ENCODE assay signal across 8 cellular contexts in the genomic region with DNA sequence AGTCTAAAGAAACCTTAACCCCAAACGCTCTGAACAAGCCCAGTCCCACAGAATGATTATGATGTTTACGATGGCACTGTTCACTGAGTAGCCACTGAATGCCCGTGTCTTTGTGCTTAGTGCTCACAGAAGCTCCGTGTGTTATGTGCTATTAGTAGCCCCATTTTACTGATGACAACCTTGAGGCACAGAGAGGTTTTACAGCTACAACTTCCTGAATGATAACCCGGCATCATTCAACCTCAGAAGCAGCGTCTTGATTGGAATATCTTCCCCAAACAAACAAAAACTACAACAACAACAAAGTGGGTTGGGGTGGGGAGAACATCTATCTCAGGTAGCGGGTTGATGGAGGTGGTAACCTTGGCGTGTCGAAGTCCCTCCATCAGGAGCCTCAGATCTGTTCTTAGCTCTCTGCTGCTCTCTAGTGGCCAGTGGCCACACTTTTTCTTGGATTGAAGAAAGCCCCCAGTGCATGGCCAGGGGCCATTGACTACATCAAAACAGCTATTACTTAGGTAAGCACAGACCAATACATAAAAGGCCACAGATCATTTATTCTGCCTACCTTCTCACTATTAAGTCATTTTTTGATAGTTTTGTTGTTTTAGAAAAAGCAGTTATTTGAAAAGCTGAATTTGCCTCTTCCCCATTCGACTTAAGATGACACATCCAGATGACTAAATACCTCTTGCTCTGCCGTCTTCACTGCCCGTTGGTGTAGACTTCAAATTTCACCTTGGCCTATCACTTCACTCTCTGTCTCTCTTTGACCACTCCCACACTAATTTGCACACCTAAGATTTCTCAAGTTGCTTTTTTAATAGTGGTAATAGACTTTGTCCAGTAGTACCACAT.
A peak's percentile ranks its signal among the peaks of the same experiment; 100 is the strongest.
DNase-seq lines count a peak whose midpoint lies in the region; ATAC-seq and TF ChIP-seq lines count a peak whose summit lies in the region.

No MANE protein-coding gene starts in this region.

- 50% methylated on average over 12 of the region's 12 CpGs for WGBS in smooth muscle cell (ENCODE audit: low lambda C conversion rate)

- CTCF ChIA-PET in activated naive CD4-positive, alpha-beta T cell treated with anti-CD3 and anti-CD28 coated beads, Interleukin-2, amount 10 ng/mL, durations not matched to agents 7 days and 5 days (lab: Charles Lee): interaction anchor here (0.8 to 1.5 kb wide), 6 partner anchors 10 to 32 kb away, joined by 3 to 5 read pairs (median 3); no protein-coding TSS in a partner anchor

- no peaks in the 10 kb centered on the region for H3K36me3 Mint-ChIP-seq in activated naive CD4-positive, alpha-beta T cell treated with anti-CD3 and anti-CD28 coated beads, Interleukin-2, amount 10 ng/mL, durations not matched to agents 7 days and 5 days
- H3K36me3 Mint-ChIP-seq in effector memory CD8-positive, alpha-beta T cell (ENCODE audit: insufficient read depth): no peaks in the 10 kb centered on the region

- H3K27me3 Mint-ChIP-seq in activated naive CD4-positive, alpha-beta T cell treated with anti-CD3 and anti-CD28 coated beads, Interleukin-2, amount 10 ng/mL, durations not matched to agents 7 days and 5 days: no peaks in the 10 kb centered on the region
- no peaks in the 10 kb centered on the region for H3K27me3 Mint-ChIP-seq in effector memory CD8-positive, alpha-beta T cell

- no peak overlapping the region for H3K9ac ChIP-seq in smooth muscle cell (ENCODE audit: low read depth)

- no peak overlapping the region for H2AFZ ChIP-seq in smooth muscle cell (ENCODE audit: low read depth)

- DNase-seq in Caki2 (ENCODE audit: low read depth) (peak; percentile 43), NCI-H510A (lab: John Stamatoyannopoulos, UW) (peak; percentile 18), left ventricle myocardium inferior (peak; percentile 21), smooth muscle cell (lab: John Stamatoyannopoulos, UW; ENCODE audit: unreplicated experiment) (no peak)
- peak; percentile 54 for DNase-seq in activated naive CD4-positive, alpha-beta T cell treated with anti-CD3 and anti-CD28 coated beads, Interleukin-2, amount 10 ng/mL, durations not matched to agents 7 days and 5 days
- DNase-seq in effector memory CD8-positive, alpha-beta T cell: no peak

- no peaks in the 10 kb centered on the region for H3F3A ChIP-seq in smooth muscle cell (ENCODE audit: low read depth)

- H3K4me1 Mint-ChIP-seq in activated naive CD4-positive, alpha-beta T cell treated with anti-CD3 and anti-CD28 coated beads, Interleukin-2, amount 10 ng/mL, durations not matched to agents 7 days and 5 days: no peaks in the 10 kb centered on the region
- no peaks in the 10 kb centered on the region for H3K4me1 Mint-ChIP-seq in effector memory CD8-positive, alpha-beta T cell (ENCODE audit: low read depth in 2 of 2)

- no peaks in the 10 kb centered on the region for H3K4me1 ChIP-seq in left ventricle myocardium inferior
- no peaks in the 10 kb centered on the region for H3K4me1 ChIP-seq in smooth muscle cell (ENCODE audit: low read depth)

- H3K36me3 ChIP-seq in left ventricle myocardium inferior (no peaks in the 10 kb centered on the region), smooth muscle cell (ENCODE audit: low read depth) (no peaks in the 10 kb centered on the region)

- H3K4me2 ChIP-seq in smooth muscle cell: no peak overlapping the region

- in situ Hi-C loops in Caki2 (cut with HindIII; ENCODE audit: low pct_unique_long_range_greater_than_20kb, low sequenced_read_pairs): no loop called here

- ATAC-seq in GM18907 (IDR thresholded peaks at IDR 0.05; ENCODE audit: unreplicated experiment) (peak; percentile 81), HG03135 (IDR thresholded peaks at IDR 0.05; ENCODE audit: unreplicated experiment) (peak; percentile 77)
- ATAC-seq in effector memory CD8-positive, alpha-beta T cell (replicated peaks): no peak

- H3K4me3 ChIP-seq in left ventricle myocardium inferior (no peak overlapping the region), smooth muscle cell (no peak overlapping the region)

- H3K9me3 ChIP-seq in left ventricle myocardium inferior (replicated peaks) (peaks cover 2% of the 10 kb centered on the region), smooth muscle cell (replicated peaks; ENCODE audit: low read depth) (no peaks in the 10 kb centered on the region)

- TF ChIP-seq CTCF in left ventricle myocardium inferior (IDR thresholded peaks at IDR 0.05; ENCODE audit: borderline replicate concordance) (peak; percentile 77), smooth muscle cell (IDR thresholded peaks at IDR 0.05; ENCODE audit: borderline replicate concordance, insufficient read depth, poor library complexity, severe bottlenecking) (peak; percentile 81)

- H4K20me1 ChIP-seq in smooth muscle cell (ENCODE audit: low read depth): no peaks in the 10 kb centered on the region

- H3K27ac ChIP-seq in left ventricle myocardium inferior (replicated peaks): no peak overlapping the region
- H3K27ac ChIP-seq in smooth muscle cell (ENCODE audit: low read depth): no peak overlapping the region

- H3K27ac Mint-ChIP-seq in activated naive CD4-positive, alpha-beta T cell treated with anti-CD3 and anti-CD28 coated beads, Interleukin-2, amount 10 ng/mL, durations not matched to agents 7 days and 5 days: no peak overlapping the region
- H3K27ac Mint-ChIP-seq in effector memory CD8-positive, alpha-beta T cell: no peak overlapping the region

- H3K9me3 Mint-ChIP-seq in activated naive CD4-positive, alpha-beta T cell treated with anti-CD3 and anti-CD28 coated beads, Interleukin-2, amount 10 ng/mL, durations not matched to agents 7 days and 5 days: peaks cover 8% of the 10 kb centered on the region
- peaks cover 6 to 14% of the 10 kb centered on the region in 2 donors for H3K9me3 Mint-ChIP-seq in effector memory CD8-positive, alpha-beta T cell

- no peaks in the 10 kb centered on the region for H3K79me2 ChIP-seq in smooth muscle cell (ENCODE audit: low read depth)

- no peaks in the 10 kb centered on the region for H3K27me3 ChIP-seq in left ventricle myocardium inferior (ENCODE audit: low read depth)
- no peaks in the 10 kb centered on the region for H3K27me3 ChIP-seq in smooth muscle cell (ENCODE audit: low read depth)

- H3K4me3 Mint-ChIP-seq in activated naive CD4-positive, alpha-beta T cell treated with anti-CD3 and anti-CD28 coated beads, Interleukin-2, amount 10 ng/mL, durations not matched to agents 7 days and 5 days: no peak overlapping the region
- no peak overlapping the region for H3K4me3 Mint-ChIP-seq in effector memory CD8-positive, alpha-beta T cell

- intact Hi-C loops in left ventricle myocardium inferior (cut with micrococcal nuclease): no loop called here

Comparison
In these comparisons a context has a peak if more than half of its experiments do, and no peak if none do; other contexts are left out.
1. DNase-seq: peak in Caki2 (single experiment), NCI-H510A (single experiment), activated naive CD4-positive, alpha-beta T cell treated with anti-CD3 and anti-CD28 coated beads, Interleukin-2, amount 10 ng/mL, durations not matched to agents 7 days and 5 days (single experiment) and left ventricle myocardium inferior (single experiment); none in smooth muscle cell (single experiment) and effector memory CD8-positive, alpha-beta T cell (0 of 3).